9 cellular contexts compared by ENCODE assay signal in the genomic region with DNA sequence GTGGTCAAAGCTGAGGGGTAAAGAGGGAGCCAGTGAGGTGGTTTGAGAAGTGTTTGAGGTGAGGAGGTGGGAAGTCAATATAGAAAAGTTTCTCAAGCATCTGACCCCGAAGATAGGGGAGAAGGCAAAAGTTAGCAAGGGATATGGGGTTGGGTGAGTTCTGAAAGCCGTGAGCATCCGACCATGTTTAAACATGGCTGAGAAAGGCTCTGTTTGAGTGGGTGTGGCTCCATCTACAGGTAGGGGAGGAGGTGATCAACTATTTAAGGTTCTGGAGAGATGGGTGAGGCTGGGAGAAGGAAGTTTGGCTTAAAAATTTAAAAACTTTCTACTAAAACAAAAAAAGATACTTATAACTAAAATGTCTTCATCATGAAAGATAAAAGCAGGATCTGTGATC.
A peak's percentile ranks its signal among the peaks of the same experiment; 100 is the strongest.
DNase-seq lines count a peak whose midpoint lies in the region; ATAC-seq and TF ChIP-seq lines count a peak whose summit lies in the region.
"Had no signal": no experiment of that assay in that cellular context is flagged by ENCODE, and none has a peak within 500 bp of the region (broad histone marks: within the 10 kb centered on the region; RNA-seq: fewer than 3 reads in every experiment).

No MANE protein-coding gene starts in this region.

- H3K36me3 ChIP-seq in transverse colon (no peaks in the 10 kb centered on the region), Peyer's patch (no peaks in the 10 kb centered on the region)

- intact Hi-C loops in transverse colon (cut with DNase I; ENCODE audit: low total_unique reads): no loop called here

- in situ Hi-C loops in transverse colon (cut with MboI; ENCODE audit: low pct_ligation_motif_present in 1 of 4, low pct_unique_long_range_greater_than_20kb in 1 of 4, low sequenced_read_pairs in 3 of 4): no loop called here

- WGBS in transverse colon (ENCODE audit: low coverage in 1 of 2), 2 donors: 39 to 45% methylated on average over 3 of the region's 3 CpGs

- TF ChIP-seq EP300 in transverse colon (IDR thresholded peaks at IDR 0.05; ENCODE audit: low read depth): no peak

- H3K27ac ChIP-seq in transverse colon: no peak overlapping the region
- H3K27ac ChIP-seq in Peyer's patch: no peak overlapping the region

- peak; percentile 4 to 8 for DNase-seq in stimulated activated CD8-positive, alpha-beta memory T cell treated with anti-CD3 and anti-CD28 coated beads, Interleukin-15, amount 100 ng/mL, for 48 hours (ENCODE audit: low read depth in 2 of 2)
- DNase-seq in stimulated activated CD8-positive, alpha-beta memory T cell treated with anti-CD3 and anti-CD28 coated beads, Interleukin-4, amount 100 ng/mL, for 48 hours: no peak
- peak; percentile 60 for DNase-seq in OCI-M1 (lab: John Stamatoyannopoulos, UW)
- DNase-seq in germinal center (ENCODE audit: low spot score): peak; percentile 34
- no peak for DNase-seq in transverse colon
- DNase-seq in NCI-H2171 (lab: John Stamatoyannopoulos, UW): no peak
- DNase-seq in Peyer's patch: no peak
- DNase-seq: natural killer cell had no signal

- no peak for ATAC-seq in GM18858 (IDR thresholded peaks at IDR 0.05; ENCODE audit: unreplicated experiment)

- no peaks in the 10 kb centered on the region for H3K9me3 ChIP-seq in transverse colon
- no peaks in the 10 kb centered on the region for H3K9me3 ChIP-seq in Peyer's patch

- no peak for TF ChIP-seq CTCF in transverse colon (IDR thresholded peaks at IDR 0.05)
- TF ChIP-seq CTCF in Peyer's patch (IDR thresholded peaks at IDR 0.05): peak in 2 of 6 experiments; percentile 12 to 20

- H3K4me3 ChIP-seq in transverse colon (no peak overlapping the region), Peyer's patch (no peak overlapping the region)

- H3K4me1 ChIP-seq in transverse colon (no peaks in the 10 kb centered on the region), Peyer's patch (no peaks in the 10 kb centered on the region)

- peaks cover 23% of the 10 kb centered on the region for H3K27me3 ChIP-seq in transverse colon
- no peaks in the 10 kb centered on the region for H3K27me3 ChIP-seq in Peyer's patch

- no peak for TF ChIP-seq POLR2A in transverse colon (IDR thresholded peaks at IDR 0.05)
- TF ChIP-seq POLR2A in Peyer's patch (IDR thresholded peaks at IDR 0.05): no peak

Comparison
In these comparisons a context has a peak if more than half of its experiments do, and no peak if none do; other contexts are left out.
1. DNase-seq: peak in stimulated activated CD8-positive, alpha-beta memory T cell treated with anti-CD3 and anti-CD28 coated beads, Interleukin-15, amount 100 ng/mL, for 48 hours (2 of 2), OCI-M1 (single experiment) and germinal center (single experiment); none in stimulated activated CD8-positive, alpha-beta memory T cell treated with anti-CD3 and anti-CD28 coated beads, Interleukin-4, amount 100 ng/mL, for 48 hours (single experiment), transverse colon (single experiment), NCI-H2171 (single experiment) and Peyer's patch (0 of 3).